ENCODE assay signal across 9 cellular contexts in genomic region chr16:30892670-30893069, GRCh38. TPM values are rescaled to one million over a fixed set of nuclear protein-coding genes. Genes with fewer than 3 reads are reported as not detected.
DNase-seq lines count a peak whose midpoint lies in the region; ATAC-seq and TF ChIP-seq lines count a peak whose summit lies in the region.
"Had no signal": no experiment of that assay in that cellular context is flagged by ENCODE, and none has a peak within 500 bp of the region (broad histone marks: within the 10 kb centered on the region; RNA-seq: fewer than 3 reads in every experiment).

No MANE protein-coding gene starts in this region.

- peaks cover 23% of the 10 kb centered on the region for H3K36me3 ChIP-seq in IMR-90 (ENCODE audit: control insufficient read depth, insufficient read depth, low read length)
- H3K36me3 ChIP-seq in naive thymus-derived CD4-positive, alpha-beta T cell (ENCODE audit: control insufficient read depth in 2 of 3, insufficient read depth in 3 of 3, low read length in 3 of 3) = peaks cover 0 to 25% (median 6%) of the 10 kb centered on the region in 3 experiments

- peaks cover 9% of the 10 kb centered on the region for H3K36me3 Mint-ChIP-seq in chondrocyte (ENCODE audit: low read depth)
- H3K36me3 Mint-ChIP-seq in naive thymus-derived CD4-positive, alpha-beta T cell = peaks cover 0 to 15% (median 5%) of the 10 kb centered on the region in 5 donors

- H3K4ac ChIP-seq in IMR-90 (ENCODE audit: low read depth, low read length) = peak overlapping the region; percentile 99

- no peak for TF ChIP-seq POLR2A in IMR-90 (IDR thresholded peaks at IDR 0.05; ENCODE audit: low read depth, low read length)

- H3K4me1 Mint-ChIP-seq in chondrocyte (ENCODE audit: low read depth) = peaks cover 49% of the 10 kb centered on the region
- peaks cover 26 to 63% (median 50%) of the 10 kb centered on the region in 7 donors for H3K4me1 Mint-ChIP-seq in naive thymus-derived CD4-positive, alpha-beta T cell

- intact Hi-C loops in IMR-90 (cut with micrococcal nuclease) = no loop called here
- intact Hi-C loops in naive thymus-derived CD4-positive, alpha-beta T cell (cut with micrococcal nuclease) = loop anchor here in 1 of 2 donors (1.0 kb wide), 1 partner anchor 10 kb away; no protein-coding TSS in a partner anchor

- H3K9me3 Mint-ChIP-seq in chondrocyte (ENCODE audit: low read depth) = no peaks in the 10 kb centered on the region
- H3K9me3 Mint-ChIP-seq in naive thymus-derived CD4-positive, alpha-beta T cell = no peaks in the 10 kb centered on the region

- H2AK5ac ChIP-seq in IMR-90 (ENCODE audit: low read depth, low read length) = peak overlapping the region; percentile 91

- peak overlapping the region in 1 of 2 experiments; percentile 96; a peak in 1 of 4 replicates for H4K8ac ChIP-seq in IMR-90 (ENCODE audit: low read depth in 2 of 2, low read length in 2 of 2)

- peak overlapping the region; percentile 99 for H2AFZ ChIP-seq in IMR-90 (replicated peaks; ENCODE audit: low read length, poor library complexity)

- no peak overlapping the region for H2BK15ac ChIP-seq in IMR-90 (ENCODE audit: low read depth, low read length)

- 0 out of 2 replicates have a peak, but pooled peaks cover 5% of the 10 kb centered on the region for H4K20me1 ChIP-seq in IMR-90 (ENCODE audit: insufficient read depth, low read length)

- peak overlapping the region; percentile 94 for H3K4me2 ChIP-seq in IMR-90 (ENCODE audit: low read depth, low read length)

- no peak overlapping the region for H4K5ac ChIP-seq in IMR-90 (ENCODE audit: low read depth, low read length)

- no peak overlapping the region for H3K56ac ChIP-seq in IMR-90 (ENCODE audit: extremely low read depth, insufficient read depth, low read length)

- TF ChIP-seq RAD21 in IMR-90 (IDR thresholded peaks at IDR 0.05; ENCODE audit: low read length) = no peak

- CTCF ChIA-PET in AG04450 (lab: Charles Lee) (interaction anchor here (0.7 to 2.2 kb wide), 4 partner anchors 9 to 462 kb away, joined by 3 to 10 read pairs (median 6); no protein-coding TSS in a partner anchor), IMR-90 (lab: Yijun Ruan, JAX) (interaction anchor here (1.4 kb wide), 1 partner anchor 9 kb away, joined by 5 read pairs; no protein-coding TSS in a partner anchor)
- CTCF ChIA-PET in naive thymus-derived CD4-positive, alpha-beta T cell (lab: Charles Lee) = interaction anchor here (1.5 kb wide), 1 partner anchor 9 kb away, joined by 4 read pairs; no protein-coding TSS in a partner anchor

- peak overlapping the region; percentile 100 for H3K14ac ChIP-seq in IMR-90 (replicated peaks; ENCODE audit: low read depth, low read length)

- in situ Hi-C loops in IMR-90 (cut with MboI; ENCODE audit: low sequenced_read_pairs) = no loop called here

- H3K4me3 ChIP-seq in AG04450 (ENCODE audit: low read depth, low read length) (peak overlapping the region; percentile 93), IMR-90 (ENCODE audit: insufficient read depth, low read depth, low read length) (peak overlapping the region; percentile 98)
- H3K4me3 ChIP-seq in naive thymus-derived CD4-positive, alpha-beta T cell (ENCODE audit: low read length) = peak overlapping the region; percentile 82

- ATAC-seq in IMR-90 (ENCODE audit: low read depth) (no peak), GM19452 (IDR thresholded peaks at IDR 0.05; ENCODE audit: unreplicated experiment) (no peak), GM18502 (IDR thresholded peaks at IDR 0.05; ENCODE audit: poor library complexity, unreplicated experiment) (no peak)
- no peak for ATAC-seq in naive thymus-derived CD4-positive, alpha-beta T cell

- peak overlapping the region; percentile 83 for H3K4me3 Mint-ChIP-seq in chondrocyte (ENCODE audit: unreplicated experiment)
- H3K4me3 Mint-ChIP-seq in naive thymus-derived CD4-positive, alpha-beta T cell = peak overlapping the region; percentile 84 to 96 (median 88)

- peak overlapping the region; percentile 93 for H2BK5ac ChIP-seq in IMR-90 (ENCODE audit: low read depth, low read length, poor library complexity, severe bottlenecking)

- peak overlapping the region; percentile 92; the same call in 1 of the 2 replicates for H4K91ac ChIP-seq in IMR-90 (ENCODE audit: insufficient read depth, low read depth, low read length)

- H3K27me3 ChIP-seq in AG04450 (ENCODE audit: control insufficient read depth, insufficient read depth, low read length) (no peaks in the 10 kb centered on the region), IMR-90 (ENCODE audit: control insufficient read depth, insufficient read depth, low read length) (no peaks in the 10 kb centered on the region)
- no peaks in the 10 kb centered on the region for H3K27me3 ChIP-seq in naive thymus-derived CD4-positive, alpha-beta T cell (ENCODE audit: control insufficient read depth in 2 of 2, insufficient read depth in 2 of 2, low read length in 2 of 2)

- POLR2A ChIA-PET in AG04450 (lab: Yijun Ruan, JAX) = interaction anchor here (0.5 to 0.8 kb wide), 3 partner anchors 9 to 87 kb away, joined by 3 to 7 read pairs (median 3); no protein-coding TSS in a partner anchor
- POLR2A ChIA-PET in IMR-90 (lab: Charles Lee; ENCODE audit: unreplicated experiment) = no interaction called here
- POLR2A ChIA-PET in naive thymus-derived CD4-positive, alpha-beta T cell (lab: Charles Lee) = interaction anchor here (0.7 to 3.7 kb wide), 3 partner anchors 9 to 79 kb away, joined by 7 to 38 read pairs (median 15); no protein-coding TSS in a partner anchor

- peaks cover 23% of the 10 kb centered on the region for H3K4me1 ChIP-seq in IMR-90 (ENCODE audit: control insufficient read depth, insufficient read depth, low read length)
- H3K4me1 ChIP-seq in naive thymus-derived CD4-positive, alpha-beta T cell (ENCODE audit: control insufficient read depth in 2 of 2, insufficient read depth in 2 of 2, low read length in 2 of 2) = peaks cover 25 to 34% of the 10 kb centered on the region in 2 donors

- H3K9me3 ChIP-seq in AG04450 (ENCODE audit: control insufficient read depth, insufficient read depth, low read length) (peaks cover 4% of the 10 kb centered on the region; the same call in 1 of the 2 replicates), IMR-90 (ENCODE audit: control insufficient read depth, insufficient read depth, low read length) (no peaks in the 10 kb centered on the region)
- no peaks in the 10 kb centered on the region for H3K9me3 ChIP-seq in naive thymus-derived CD4-positive, alpha-beta T cell (ENCODE audit: control insufficient read depth in 2 of 3, low read length in 3 of 3)

- H2AK9ac ChIP-seq in IMR-90 (replicated peaks; ENCODE audit: low read depth, low read length, poor library complexity) = peak overlapping the region; percentile 100

- WGBS in IMR-90 (ENCODE audit: extremely low coverage in 2 of 2, insufficient read length in 1 of 2), 2 experiments = no CpG with 5 or more reads among the region's 14 CpGs

- peak overlapping the region; percentile 99 for H3K23ac ChIP-seq in IMR-90 (ENCODE audit: low read depth, low read length)

- no peak overlapping the region for H3K27ac ChIP-seq in AG04450 (ENCODE audit: low read depth, low read length)
- peak overlapping the region; percentile 12 for H3K27ac ChIP-seq in IMR-90 (ENCODE audit: insufficient read depth, low read length)
- peak overlapping the region; percentile 8 for H3K27ac ChIP-seq in naive thymus-derived CD4-positive, alpha-beta T cell (ENCODE audit: low read depth, low read length)

- no peak overlapping the region for H3K27ac Mint-ChIP-seq in chondrocyte (ENCODE audit: unreplicated experiment)
- peak overlapping the region; percentile 71 to 93 (median 89) for H3K27ac Mint-ChIP-seq in naive thymus-derived CD4-positive, alpha-beta T cell

- DNase-seq in AG04450 (ENCODE audit: low read depth, low spot score) (no peak), IMR-90 (no peak), chondrocyte (ENCODE audit: low spot score) (no peak), iPS-NIHi11 (ENCODE audit: low spot score) (no peak)
- no peak for DNase-seq in naive thymus-derived CD4-positive, alpha-beta T cell
- DNase-seq in stimulated activated CD4-positive, alpha-beta T cell treated with anti-CD3 and anti-CD28 coated beads, Interleukin-12 subunit alpha, Interleukin-12 subunit beta, amount 100 ng/mL, for 4 hours = no peak
- DNase-seq: NCI-H510A treated with DMSO at 0.1 percent for 48 hours had no signal

- no peak overlapping the region for H2BK20ac ChIP-seq in IMR-90 (ENCODE audit: low read depth, low read length)

- TF ChIP-seq CTCF in AG04450 (IDR thresholded peaks at IDR 0.05; ENCODE audit: low read depth, low read length) (no peak), IMR-90 (conservative IDR thresholded peaks at IDR 0.05; ENCODE audit: low read depth, low read length) (no peak), chondrocyte (IDR thresholded peaks at IDR 0.05) (no peak)

- dilution Hi-C loops in IMR-90 (cut with HindIII; ENCODE audit: low sequenced_read_pairs, unreplicated experiment) = no loop called here

- H2BK120ac ChIP-seq in IMR-90 (ENCODE audit: low read depth, low read length) = no peak overlapping the region

- peaks cover 16 to 64% of the 10 kb centered on the region in 2 experiments for H3K79me1 ChIP-seq in IMR-90 (ENCODE audit: low read depth in 1 of 2, low read length in 2 of 2)

- peak overlapping the region; percentile 96 for H3K9ac ChIP-seq in IMR-90 (ENCODE audit: low read depth, low read length)

- no TSS peak for BruUV-seq in IMR-90 (replicated peaks; lab: Mats Ljungman, UMichigan)

- H3K18ac ChIP-seq in IMR-90 (ENCODE audit: low read depth, low read length) = no peak overlapping the region

- no peaks in the 10 kb centered on the region for H3K27me3 Mint-ChIP-seq in chondrocyte (ENCODE audit: low read depth)
- H3K27me3 Mint-ChIP-seq in naive thymus-derived CD4-positive, alpha-beta T cell = no peaks in the 10 kb centered on the region

- H3K9me1 ChIP-seq in IMR-90 (ENCODE audit: insufficient read depth, low read length) = peaks cover 25% of the 10 kb centered on the region

RNA-seq across cellular contexts. Expression of gene BCL7C, which starts 1.2 kb away (rescaled TPM):
- polyA plus RNA-seq in AG04450 (2011; rRNA removed) (27.7 and 27.8 TPM in 2 replicates), IMR-90 (2012; rRNA removed) (34.9 and 54.4 TPM in 2 replicates)
- 10.8 and 11.1 TPM in 2 replicates for polyA minus RNA-seq in AG04450 (2011; rRNA and poly(A)+ RNA removed)
- total RNA-seq in IMR-90 (2012; rRNA removed) (32.3 and 38.6 TPM in 2 replicates), chondrocyte (34.6 to 37.5 TPM (median 37.3 TPM) in 3 replicates)
- polyA plus RNA-seq in IMR-90 (2012; cell fraction: cytosol; rRNA removed) = 31.1 and 41.3 TPM in 2 replicates
- 14.9 and 16.0 TPM in 2 replicates for polyA plus RNA-seq in IMR-90 (2012; cell fraction: nucleus; rRNA removed; ENCODE audit: low replicate concordance)
- total RNA-seq in naive thymus-derived CD4-positive, alpha-beta T cell = 10 to 100 TPM; 17.2 to 23.7 (median 22.7) TPM
- polyA plus RNA-seq in naive thymus-derived CD4-positive, alpha-beta T cell = 10 to 100 TPM; 28.4 to 31.4 TPM

RNA-seq across cellular contexts. Expression of gene CTF1, which starts 3.7 kb away (rescaled TPM):
- 10.1 and 12.5 TPM in 2 replicates for polyA plus RNA-seq in AG04450 (2011; rRNA removed)
- 6.5 and 6.6 TPM in 2 replicates for polyA minus RNA-seq in AG04450 (2011; rRNA and poly(A)+ RNA removed)
- total RNA-seq in IMR-90 (2012; rRNA removed) = 0.18 and 0.56 TPM in 2 replicates
- 12.9 and 13.8 TPM in 2 replicates for polyA plus RNA-seq in IMR-90 (2012; rRNA removed)
- 12.9 and 21.8 TPM in 2 replicates for polyA plus RNA-seq in IMR-90 (2012; cell fraction: cytosol; rRNA removed)
- polyA plus RNA-seq in IMR-90 (2012; cell fraction: nucleus; rRNA removed; ENCODE audit: low replicate concordance) = 10.8 and 14.0 TPM in 2 replicates
- total RNA-seq in chondrocyte = 3.7 to 5.7 TPM (median 4.2 TPM) in 3 replicates
- under 1 TPM in 4 of 5 experiments, not detected in 1; 0.17 to 0.54 (median 0.40) TPM for total RNA-seq in naive thymus-derived CD4-positive, alpha-beta T cell
- polyA plus RNA-seq in naive thymus-derived CD4-positive, alpha-beta T cell = not detected

RNA-seq across cellular contexts. Expression of gene FBXL19, which starts 30.7 kb away (rescaled TPM):
- 7.1 and 10.6 TPM in 2 replicates for polyA plus RNA-seq in AG04450 (2011; rRNA removed)
- 7.6 and 9.4 TPM in 2 replicates for polyA minus RNA-seq in AG04450 (2011; rRNA and poly(A)+ RNA removed)
- total RNA-seq in IMR-90 (2012; rRNA removed) = 5.0 and 5.8 TPM in 2 replicates
- polyA plus RNA-seq in IMR-90 (2012; rRNA removed) = 13.8 and 19.6 TPM in 2 replicates
- 14.1 and 16.6 TPM in 2 replicates for polyA plus RNA-seq in IMR-90 (2012; cell fraction: cytosol; rRNA removed)
- 29.8 and 57.4 TPM in 2 replicates for polyA plus RNA-seq in IMR-90 (2012; cell fraction: nucleus; rRNA removed; ENCODE audit: low replicate concordance)
- total RNA-seq in chondrocyte = 19.4 to 21.5 TPM (median 20.5 TPM) in 3 replicates
- total RNA-seq in naive thymus-derived CD4-positive, alpha-beta T cell = 10 to 100 TPM; 11.1 to 26.8 (median 17.0) TPM
- polyA plus RNA-seq in naive thymus-derived CD4-positive, alpha-beta T cell = under 1 TPM; 0.08 to 0.16 TPM

RNA-seq across cellular contexts. Expression of gene ORAI3, which starts 56.2 kb away (rescaled TPM):
- polyA plus RNA-seq in AG04450 (2011; rRNA removed) (23.7 and 29.5 TPM in 2 replicates), IMR-90 (2012; rRNA removed) (16.9 TPM in 2 replicates)
- polyA minus RNA-seq in AG04450 (2011; rRNA and poly(A)+ RNA removed) = 17.4 and 23.4 TPM in 2 replicates
- total RNA-seq in IMR-90 (2012; rRNA removed) (6.8 and 6.9 TPM in 2 replicates), chondrocyte (10.3 to 16.0 TPM (median 15.6 TPM) in 3 replicates)
- polyA plus RNA-seq in IMR-90 (2012; cell fraction: cytosol; rRNA removed) = 16.1 and 29.4 TPM in 2 replicates
- polyA plus RNA-seq in IMR-90 (2012; cell fraction: nucleus; rRNA removed; ENCODE audit: low replicate concordance) = 12.4 and 15.2 TPM in 2 replicates
- total RNA-seq in naive thymus-derived CD4-positive, alpha-beta T cell = 10 to 100 TPM in 4 of 5 experiments, 1 to 10 TPM in 1; 6.0 to 29.8 (median 18.4) TPM
- polyA plus RNA-seq in naive thymus-derived CD4-positive, alpha-beta T cell = 10 to 100 TPM; 10.3 to 17.8 TPM
